Comparison of ENCODE assay signal across 24 cellular contexts in genomic region chr11:3890014-3890413, GRCh38.
"Had no signal": no experiment of that assay in that cellular context is flagged by ENCODE, and none has a peak within 500 bp of the region (broad histone marks: within the 10 kb centered on the region; RNA-seq: fewer than 3 reads in every experiment).

No MANE protein-coding gene starts in this region.

- DNase-seq: activated CD4-positive, alpha-beta T cell treated with anti-CD3 and anti-CD28 coated beads for 1 hour; activated CD4-positive, alpha-beta T cell treated with anti-CD3 and anti-CD28 coated beads, Interleukin-2, amount 50 U/mL, for 4 hours; activated CD8-positive, alpha-beta memory T cell treated with anti-CD3 and anti-CD28 coated beads, Interleukin-2, amount 50 U/mL, for 48 hours; activated naive CD4-positive, alpha-beta T cell; activated T-cell treated with anti-CD3 and anti-CD28 coated beads, Interleukin-2, amount 50 U/mL, for 4 hours; adrenal gland; brain microvascular endothelial cell; caudate nucleus; effector memory CD4-positive, alpha-beta T cell; hippocampal formation; left ventricle myocardium superior; posterior cingulate gyrus; stimulated activated CD4-positive, alpha-beta T cell treated with anti-CD3 and anti-CD28 coated beads, Interleukin-2, amount 100 ng/mL, for 48 hours; stimulated activated naive CD4-positive, alpha-beta T cell treated with Interleukin-2 at 50 U/mL for 16 hours; substantia nigra; T-helper 1 cell; T-helper 9 cell; thyroid gland had no signal

- H3K36me3 ChIP-seq: adrenal gland, ascending aorta, brain microvascular endothelial cell, esophagus muscularis mucosa, thyroid gland had no signal

- H3K4me3 ChIP-seq: adrenal gland, ascending aorta, esophagus muscularis mucosa, thyroid gland had no signal

- H3K27ac ChIP-seq: adrenal gland, ascending aorta, brain microvascular endothelial cell, esophagus muscularis mucosa, thyroid gland had no signal

- ATAC-seq: activated T-cell treated with anti-CD3 and anti-CD28 coated beads, Interleukin-2, amount 50 U/mL, for 4 hours; left ventricle myocardium superior had no signal

- H3K27me3 Mint-ChIP-seq: activated naive CD8-positive, alpha-beta T cell; memory B cell had no signal

- H3K4me3 Mint-ChIP-seq: activated naive CD8-positive, alpha-beta T cell; activated T-cell treated with anti-CD3 and anti-CD28 coated beads, Interleukin-2, amount 50 U/mL, for 4 hours; neural crest cell had no signal

- H3K9me3 ChIP-seq: adrenal gland, ascending aorta, esophagus muscularis mucosa, thyroid gland had no signal

- H3K9me3 Mint-ChIP-seq: activated T-cell treated with anti-CD3 and anti-CD28 coated beads, Interleukin-2, amount 50 U/mL, for 4 hours; activated T-helper 2 cell treated with anti-CD3 and anti-CD28 coated beads, Interferon-gamma antibody, Interleukin-2, Interleukin-4, amounts not matched to agents 10 μg/mL and 5 μg/mL and 100 μg/mL, durations not matched to agents 14 hours and 24 hours and 36 hours; memory B cell had no signal

- H3K27ac Mint-ChIP-seq: activated T-helper 2 cell treated with anti-CD3 and anti-CD28 coated beads, Interferon-gamma antibody, Interleukin-2, Interleukin-4, amounts not matched to agents 10 μg/mL and 5 μg/mL and 100 μg/mL, durations not matched to agents 14 hours and 24 hours and 36 hours; memory B cell had no signal

- H3K27me3 ChIP-seq: adrenal gland, ascending aorta, brain microvascular endothelial cell, esophagus muscularis mucosa, thyroid gland had no signal

- H3K4me1 Mint-ChIP-seq: neural crest cell had no signal
